In the genomic region with DNA sequence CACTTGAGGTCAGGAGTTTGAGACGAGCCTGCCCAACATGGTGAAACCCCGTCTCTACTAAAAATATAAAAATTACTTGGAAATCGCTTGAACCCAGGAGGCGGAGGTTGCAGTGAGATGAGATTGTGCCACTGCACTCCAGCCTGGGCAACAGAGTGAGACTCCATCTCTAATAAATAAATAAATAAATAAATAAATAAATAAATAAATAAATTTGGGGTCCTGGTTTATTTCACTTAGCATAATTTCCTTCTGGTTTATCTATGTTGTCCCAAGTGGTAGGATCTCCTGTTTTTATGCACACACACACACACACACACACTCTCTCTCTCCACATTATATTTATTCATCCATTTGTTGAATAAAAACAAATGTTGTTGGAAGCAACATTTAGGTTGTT, we compare ENCODE assay signal across 13 cellular contexts. TPM values are rescaled to one million over a fixed set of nuclear protein-coding genes. Genes with fewer than 3 reads are reported as not detected.
"Had no signal": no experiment of that assay in that cellular context is flagged by ENCODE, and none has a peak within 500 bp of the region (broad histone marks: within the 10 kb centered on the region; RNA-seq: fewer than 3 reads in every experiment).

No MANE protein-coding gene starts in this region.

RNA-seq across cellular contexts. Expression of gene HAND1, which starts 58.4 kb away (rescaled TPM):
- total RNA-seq: kidney, kidney epithelial cell, left lobe of liver, left lung, liver, lower leg skin, lung microvascular endothelial cell, mammary epithelial cell, mesenteric fat pad, mononuclear cell, myocyte had no signal
- polyA plus RNA-seq: immature natural killer cell, keratinocyte, liver, mammary epithelial cell had no signal
